Comparison of ENCODE assay signal across 8 cellular contexts in genomic region chr1:110209715-110210603, GRCh38. TPM values are rescaled to one million over a fixed set of nuclear protein-coding genes. Genes with fewer than 3 reads are reported as not detected.
DNase-seq lines count a peak whose midpoint lies in the region; ATAC-seq and TF ChIP-seq lines count a peak whose summit lies in the region.

TSS of gene KCNC4 (plus strand) at chr1:110210314. CDS start at chr1:110211500, 1,186 bp downstream.

- H3K4me3 ChIP-seq in coronary artery = peak within 1 kb of the TSS; percentile 80

- H3K9me3 Mint-ChIP-seq in activated CD4-positive, alpha-beta T cell treated with anti-CD3 and anti-CD28 coated beads, Interleukin-2, amount 10 ng/mL, durations not matched to agents 24 days and 14 days = no peaks in the 10 kb centered on the region

- DNase-seq in AG08396 (ENCODE audit: low spot score) (peak; percentile 95), NCI-H510A (lab: John Stamatoyannopoulos, UW) (peak; percentile 83), coronary artery (ENCODE audit: low spot score) (peak; percentile 92), left kidney (ENCODE audit: low read depth, low spot score) (peak; percentile 85)
- DNase-seq in activated CD4-positive, alpha-beta T cell treated with anti-CD3 and anti-CD28 coated beads, Interleukin-2, amount 10 ng/mL, durations not matched to agents 24 days and 14 days = peak; percentile 97
- peak; percentile 90 for DNase-seq in stimulated activated CD4-positive, alpha-beta T cell treated with anti-CD3 and anti-CD28 coated beads, Interleukin-1b, Interleukin-23, amount 100 ng/mL, for 48 hours

- H3K27ac Mint-ChIP-seq in activated CD4-positive, alpha-beta T cell treated with anti-CD3 and anti-CD28 coated beads, Interleukin-2, amount 10 ng/mL, durations not matched to agents 24 days and 14 days = peak within 1 kb of the TSS; percentile 94

- peak; percentile 84 for ATAC-seq in GM18909 (IDR thresholded peaks at IDR 0.05; ENCODE audit: poor library complexity, unreplicated experiment)
- peak; percentile 79 for ATAC-seq in HG03159 (IDR thresholded peaks at IDR 0.05; ENCODE audit: unreplicated experiment)

- peak within 1 kb of the TSS; percentile 94 for H3K4me3 Mint-ChIP-seq in activated CD4-positive, alpha-beta T cell treated with anti-CD3 and anti-CD28 coated beads, Interleukin-2, amount 10 ng/mL, durations not matched to agents 24 days and 14 days

- peaks cover 7% of the 10 kb centered on the region for H3K27me3 Mint-ChIP-seq in activated CD4-positive, alpha-beta T cell treated with anti-CD3 and anti-CD28 coated beads, Interleukin-2, amount 10 ng/mL, durations not matched to agents 24 days and 14 days

- no peak for TF ChIP-seq CTCF in coronary artery (IDR thresholded peaks at IDR 0.05)

- peaks cover 10% of the 10 kb centered on the region for H3K36me3 Mint-ChIP-seq in activated CD4-positive, alpha-beta T cell treated with anti-CD3 and anti-CD28 coated beads, Interleukin-2, amount 10 ng/mL, durations not matched to agents 24 days and 14 days (ENCODE audit: low read depth)

- intact Hi-C loops in activated CD4-positive, alpha-beta T cell treated with anti-CD3 and anti-CD28 coated beads, Interleukin-2, amount 10 ng/mL, durations not matched to agents 24 days and 14 days (cut with micrococcal nuclease) = loop anchor here (1.0 kb wide), 3 partner anchors 26 to 197 kb away; partner anchors contain the start of genes LAMTOR5 and STRIP1

- H3K27ac ChIP-seq in coronary artery = peak within 1 kb of the TSS; percentile 79 to 93

- H3K4me1 Mint-ChIP-seq in activated CD4-positive, alpha-beta T cell treated with anti-CD3 and anti-CD28 coated beads, Interleukin-2, amount 10 ng/mL, durations not matched to agents 24 days and 14 days = peaks cover 42% of the 10 kb centered on the region

RNA-seq across cellular contexts. Expression of gene KCNC4, which starts in this region (rescaled TPM):
- 19.5 and 20.0 TPM in 2 replicates for total RNA-seq in activated CD4-positive, alpha-beta T cell treated with anti-CD3 and anti-CD28 coated beads, Interleukin-2, amount 10 ng/mL, durations not matched to agents 24 days and 14 days

Comparison
In these comparisons a context has a peak if more than half of its experiments do, and no peak if none do; other contexts are left out.
1. Peak in every context shown above with its lines: DNase-seq, ATAC-seq, H3K4me3 ChIP-seq and H3K27ac ChIP-seq.